35 cellular contexts compared by ENCODE assay signal in genomic region chr3:187545391-187545790, GRCh38.
"Had no signal": no experiment of that assay in that cellular context is flagged by ENCODE, and none has a peak within 500 bp of the region (broad histone marks: within the 10 kb centered on the region; RNA-seq: fewer than 3 reads in every experiment).

No MANE protein-coding gene starts in this region.

- DNase-seq: Karpas-422, Kasumi-1, MG63, MM.1S, MV-4-11, NCI-H1048, NCI-H1092, NCI-H1092 treated with DMSO at 0.1 percent for 48 hours, NCI-H1105, NCI-H1417, NCI-H1417 treated with DMSO at 0.1 percent for 48 hours, NCI-H1436, NCI-H1436 treated with DMSO at 0.1 percent for 48 hours, NCI-H146, NCI-H1694, NCI-H1694 treated with DMSO at 0.1 percent for 48 hours, NCI-H187, NCI-H187 treated with DMSO at 0.1 percent for 48 hours, NCI-H1930, NCI-H2029, NCI-H2029 treated with DMSO at 0.1 percent for 48 hours, NCI-H2081, NCI-H2081 treated with DMSO at 0.1 percent for 48 hours, NCI-H2107, NCI-H2171, NCI-H2171 treated with DMSO at 0.1 percent for 48 hours, NCI-H2227 treated with DMSO at 0.1 percent for 48 hours, NCI-H226, NCI-H345, NCI-H446, NCI-H446 treated with DMSO at 0.1 percent for 48 hours, NCI-H510A, NCI-H510A treated with DMSO at 0.1 percent for 48 hours, NCI-H524 had no signal

- H3K27ac ChIP-seq: KMS-11 had no signal

- H3K4me3 ChIP-seq: MG63 had no signal

- H3K36me3 ChIP-seq: MG63 had no signal

- H3K9me3 ChIP-seq: MG63 had no signal
